7 cellular contexts compared by ENCODE assay signal in the genomic region with DNA sequence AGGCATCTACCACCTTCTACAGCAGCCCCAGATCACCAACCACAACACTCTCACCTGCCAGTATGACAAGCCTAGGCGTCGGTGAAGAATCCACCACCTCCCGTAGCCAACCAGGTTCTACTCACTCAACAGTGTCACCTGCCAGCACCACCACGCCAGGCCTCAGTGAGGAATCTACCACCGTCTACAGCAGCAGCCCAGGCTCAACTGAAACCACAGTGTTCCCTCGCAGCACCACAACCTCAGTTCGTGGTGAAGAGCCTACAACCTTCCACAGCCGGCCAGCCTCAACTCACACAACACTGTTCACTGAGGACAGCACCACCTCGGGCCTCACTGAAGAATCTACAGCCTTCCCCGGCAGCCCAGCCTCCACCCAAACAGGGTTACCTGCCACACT. TPM values are rescaled to one million over a fixed set of nuclear protein-coding genes. Genes with fewer than 3 reads are reported as not detected.
"Had no signal": no experiment of that assay in that cellular context is flagged by ENCODE, and none has a peak within 500 bp of the region (broad histone marks: within the 10 kb centered on the region; RNA-seq: fewer than 3 reads in every experiment).

No MANE protein-coding gene starts in this region.

RNA-seq across cellular contexts. Expression of gene MUC17, which starts 21.4 kb away (rescaled TPM):
- total RNA-seq: GM23248, H1, H4, H7, H9, HFFc6 had no signal
- polyA plus RNA-seq: GM23248, GM23338 had no signal

RNA-seq across cellular contexts. Expression of gene MUC3A, which starts 49.2 kb away (rescaled TPM):
- total RNA-seq: GM23248, H4, HFFc6 had no signal
- polyA plus RNA-seq: GM23248 had no signal
